8 cellular contexts compared by ENCODE assay signal in genomic region chr12:10771132-10771733, GRCh38. TPM values are rescaled to one million over a fixed set of nuclear protein-coding genes. Genes with fewer than 3 reads are reported as not detected.
DNase-seq lines count a peak whose midpoint lies in the region; ATAC-seq, FAIRE-seq and TF ChIP-seq lines count a peak whose summit lies in the region.

No MANE protein-coding gene starts in this region.

- H4K91ac ChIP-seq in neuronal stem cell (ENCODE audit: low read depth, low read length, poor library complexity) = no peak overlapping the region

- H3K4me2 ChIP-seq in OCI-LY3 (ENCODE audit: low read length) = no peak overlapping the region
- no peak overlapping the region for H3K4me2 ChIP-seq in neuronal stem cell (ENCODE audit: insufficient read depth, low read length, poor library complexity, severe bottlenecking)

- WGBS in neuronal stem cell (ENCODE audit: extremely low coverage in 2 of 2, insufficient read length in 2 of 2, insufficient replicate concordance in 1 of 2), 2 donors = no CpG with 5 or more reads among the region's 1 CpG

- H3K27me3 Mint-ChIP-seq in activated T-helper 2 cell treated with anti-CD3 and anti-CD28 coated beads, Interferon-gamma antibody, Interleukin-2, Interleukin-4, amounts not matched to agents 10 μg/mL and 5 μg/mL and 100 μg/mL, durations not matched to agents 14 hours and 24 hours and 36 hours (ENCODE audit: low read depth) = peaks cover 44% of the 10 kb centered on the region

- intact Hi-C loops in activated T-helper 2 cell treated with anti-CD3 and anti-CD28 coated beads, Interferon-gamma antibody, Interleukin-2, Interleukin-4, amounts not matched to agents 10 μg/mL and 5 μg/mL and 100 μg/mL, durations not matched to agents 14 hours and 24 hours and 36 hours (cut with micrococcal nuclease) = no loop called here

- H3K36me3 Mint-ChIP-seq in activated T-helper 2 cell treated with anti-CD3 and anti-CD28 coated beads, Interferon-gamma antibody, Interleukin-2, Interleukin-4, amounts not matched to agents 10 μg/mL and 5 μg/mL and 100 μg/mL, durations not matched to agents 14 hours and 24 hours and 36 hours (ENCODE audit: low read depth) = no peaks in the 10 kb centered on the region

- no peaks in the 10 kb centered on the region for H3K9me3 Mint-ChIP-seq in activated T-helper 2 cell treated with anti-CD3 and anti-CD28 coated beads, Interferon-gamma antibody, Interleukin-2, Interleukin-4, amounts not matched to agents 10 μg/mL and 5 μg/mL and 100 μg/mL, durations not matched to agents 14 hours and 24 hours and 36 hours

- H3K14ac ChIP-seq in neuronal stem cell (ENCODE audit: low read length) = no peak overlapping the region

- H4K8ac ChIP-seq in neuronal stem cell (ENCODE audit: low read depth, low read length) = no peak overlapping the region

- H3K23ac ChIP-seq in neuronal stem cell (ENCODE audit: low read depth, low read length, poor library complexity) = no peak overlapping the region

- H3K4me1 ChIP-seq in OCI-LY3 (ENCODE audit: low read length) (no peaks in the 10 kb centered on the region), neuronal stem cell (ENCODE audit: control insufficient read depth in 2 of 2, insufficient read depth in 1 of 2, low read depth in 1 of 2, low read length in 2 of 2) (no peaks in the 10 kb centered on the region)

- TF ChIP-seq CTCF in GM12865 (IDR thresholded peaks at IDR 0.05; ENCODE audit: insufficient read depth, low read depth, low read length, missing control alignments) = peak; percentile 37
- TF ChIP-seq CTCF in OCI-LY3 (IDR thresholded peaks at IDR 0.05; ENCODE audit: low read depth, low read length) = peak; percentile 73

- H3K4me3 ChIP-seq in GM12865 (ENCODE audit: low read depth, low read length) (no peak overlapping the region), OCI-LY3 (ENCODE audit: low read length) (no peak overlapping the region), neuronal stem cell (ENCODE audit: low read length in 2 of 2) (no peak overlapping the region)

- peak; percentile 98 for FAIRE-seq in A204.1 (lab: Jason Lieb, UNC)

- H2AFZ ChIP-seq in OCI-LY3 (ENCODE audit: low read depth, low read length) (no peak overlapping the region), neuronal stem cell (ENCODE audit: low read length) (no peak overlapping the region)

- H2BK120ac ChIP-seq in neuronal stem cell (ENCODE audit: low read depth, low read length) = no peak overlapping the region

- H3K18ac ChIP-seq in neuronal stem cell (ENCODE audit: low read length) = no peak overlapping the region

- peak; percentile 24 for DNase-seq in GM12865 (ENCODE audit: low read depth)
- DNase-seq in neuronal stem cell (ENCODE audit: low spot score) = peak; percentile 4
- DNase-seq in cortex of kidney (lab: John Stamatoyannopoulos, UW) = no peak
- DNase-seq in activated T-helper 2 cell treated with anti-CD3 and anti-CD28 coated beads, Interferon-gamma antibody, Interleukin-2, Interleukin-4, amounts not matched to agents 10 μg/mL and 5 μg/mL and 100 μg/mL, durations not matched to agents 14 hours and 24 hours and 36 hours (ENCODE audit: low spot score) = no peak
- no peak for DNase-seq in OCI-M2 (lab: John Stamatoyannopoulos, UW; ENCODE audit: unreplicated experiment)

- H3K36me3 ChIP-seq in OCI-LY3 (replicated peaks; ENCODE audit: low read depth, low read length) (no peaks in the 10 kb centered on the region), neuronal stem cell (replicated peaks in 1 of 2; ENCODE audit: control insufficient read depth in 2 of 2, insufficient read depth in 2 of 2, low read length in 2 of 2) (no peaks in the 10 kb centered on the region)

- H3K9me3 ChIP-seq in OCI-LY3 (ENCODE audit: insufficient read depth, low read length) (no peaks in the 10 kb centered on the region), neuronal stem cell (replicated peaks in 1 of 2; ENCODE audit: control insufficient read depth in 2 of 2, insufficient read depth in 1 of 2, low read depth in 1 of 2, low read length in 2 of 2) (no peaks in the 10 kb centered on the region)

- H2BK12ac ChIP-seq in neuronal stem cell (ENCODE audit: low read length) = no peak overlapping the region

- no peak overlapping the region for H3K27ac Mint-ChIP-seq in activated T-helper 2 cell treated with anti-CD3 and anti-CD28 coated beads, Interferon-gamma antibody, Interleukin-2, Interleukin-4, amounts not matched to agents 10 μg/mL and 5 μg/mL and 100 μg/mL, durations not matched to agents 14 hours and 24 hours and 36 hours

- no peak overlapping the region for H3K4ac ChIP-seq in neuronal stem cell (ENCODE audit: low read length)

- no peaks in the 10 kb centered on the region for H4K20me1 ChIP-seq in OCI-LY3 (ENCODE audit: insufficient read depth, low read length)

- no peaks in the 10 kb centered on the region for H3K79me2 ChIP-seq in OCI-LY3 (ENCODE audit: low read length)

- no peak overlapping the region for H2BK5ac ChIP-seq in neuronal stem cell (ENCODE audit: low read length)

- ATAC-seq in esophagus mucosa = peak; percentile 62

- H2AK5ac ChIP-seq in neuronal stem cell (ENCODE audit: low read depth, low read length) = no peak overlapping the region

- peaks cover 76% of the 10 kb centered on the region for H3K27me3 ChIP-seq in OCI-LY3 (ENCODE audit: low read depth, low read length)
- peaks cover 0 to 28% (median 0%) of the 10 kb centered on the region in 3 experiments for H3K27me3 ChIP-seq in neuronal stem cell (ENCODE audit: control insufficient read depth in 3 of 3, insufficient read depth in 3 of 3, low read depth in 1 of 3, low read length in 3 of 3)

- H3K9ac ChIP-seq in OCI-LY3 (ENCODE audit: low read length) (no peak overlapping the region), neuronal stem cell (ENCODE audit: low read depth, low read length, poor library complexity) (no peak overlapping the region)

- H3K4me1 Mint-ChIP-seq in activated T-helper 2 cell treated with anti-CD3 and anti-CD28 coated beads, Interferon-gamma antibody, Interleukin-2, Interleukin-4, amounts not matched to agents 10 μg/mL and 5 μg/mL and 100 μg/mL, durations not matched to agents 14 hours and 24 hours and 36 hours (ENCODE audit: low read depth) = no peaks in the 10 kb centered on the region

- H3K79me1 ChIP-seq in neuronal stem cell (ENCODE audit: low read depth, low read length) = no peaks in the 10 kb centered on the region

- H3K27ac ChIP-seq in OCI-LY3 (ENCODE audit: low read length) (no peak overlapping the region), neuronal stem cell (replicated peaks; ENCODE audit: low read length) (no peak overlapping the region)

- H2BK15ac ChIP-seq in neuronal stem cell (ENCODE audit: low read length) = no peak overlapping the region

- H3K4me3 Mint-ChIP-seq in activated T-helper 2 cell treated with anti-CD3 and anti-CD28 coated beads, Interferon-gamma antibody, Interleukin-2, Interleukin-4, amounts not matched to agents 10 μg/mL and 5 μg/mL and 100 μg/mL, durations not matched to agents 14 hours and 24 hours and 36 hours (ENCODE audit: low read depth) = no peak overlapping the region

RNA-seq across cellular contexts. Expression of gene TAS2R7, which starts 31.2 kb away (rescaled TPM):
- total RNA-seq in esophagus mucosa = not detected
- not detected for polyA plus RNA-seq in neuronal stem cell (2013, experiment 1 of 2)
- not detected for polyA plus RNA-seq in neuronal stem cell (2013, experiment 2 of 2)
- not detected in 2 replicates for total RNA-seq in activated T-helper 2 cell treated with anti-CD3 and anti-CD28 coated beads, Interferon-gamma antibody, Interleukin-2, Interleukin-4, amounts not matched to agents 10 μg/mL and 5 μg/mL and 100 μg/mL, durations not matched to agents 14 hours and 24 hours and 36 hours

RNA-seq across cellular contexts. Expression of gene TAS2R8, which starts 35.9 kb away (rescaled TPM):
- not detected for total RNA-seq in esophagus mucosa
- polyA plus RNA-seq in neuronal stem cell (2013, experiment 1 of 2) = not detected
- not detected for polyA plus RNA-seq in neuronal stem cell (2013, experiment 2 of 2)
- not detected in 2 replicates for total RNA-seq in activated T-helper 2 cell treated with anti-CD3 and anti-CD28 coated beads, Interferon-gamma antibody, Interleukin-2, Interleukin-4, amounts not matched to agents 10 μg/mL and 5 μg/mL and 100 μg/mL, durations not matched to agents 14 hours and 24 hours and 36 hours

RNA-seq across cellular contexts. Expression of gene TAS2R9, which starts 38.7 kb away (rescaled TPM):
- total RNA-seq in esophagus mucosa = not detected
- polyA plus RNA-seq in neuronal stem cell (2013, experiment 1 of 2) = not detected
- polyA plus RNA-seq in neuronal stem cell (2013, experiment 2 of 2) = not detected
- total RNA-seq in activated T-helper 2 cell treated with anti-CD3 and anti-CD28 coated beads, Interferon-gamma antibody, Interleukin-2, Interleukin-4, amounts not matched to agents 10 μg/mL and 5 μg/mL and 100 μg/mL, durations not matched to agents 14 hours and 24 hours and 36 hours = not detected in 2 replicates

RNA-seq across cellular contexts. Expression of gene YBX3, which starts 48.1 kb away (rescaled TPM):
- total RNA-seq in esophagus mucosa = 394 TPM
- 260 TPM for polyA plus RNA-seq in neuronal stem cell (2013, experiment 1 of 2)
- 265 TPM for polyA plus RNA-seq in neuronal stem cell (2013, experiment 2 of 2)
- 146 and 150 TPM in 2 replicates for total RNA-seq in activated T-helper 2 cell treated with anti-CD3 and anti-CD28 coated beads, Interferon-gamma antibody, Interleukin-2, Interleukin-4, amounts not matched to agents 10 μg/mL and 5 μg/mL and 100 μg/mL, durations not matched to agents 14 hours and 24 hours and 36 hours

RNA-seq across cellular contexts. Expression of gene TAS2R10, which starts 54.9 kb away (rescaled TPM):
- 0.16 TPM for total RNA-seq in esophagus mucosa
- polyA plus RNA-seq in neuronal stem cell (2013, experiment 1 of 2) = 0.14 TPM
- 0.36 TPM for polyA plus RNA-seq in neuronal stem cell (2013, experiment 2 of 2)
- total RNA-seq in activated T-helper 2 cell treated with anti-CD3 and anti-CD28 coated beads, Interferon-gamma antibody, Interleukin-2, Interleukin-4, amounts not matched to agents 10 μg/mL and 5 μg/mL and 100 μg/mL, durations not matched to agents 14 hours and 24 hours and 36 hours = not detected in 2 replicates

Comparison
In these comparisons a context has a peak if more than half of its experiments do, and no peak if none do; other contexts are left out.
1. DNase-seq: peak in GM12865 (single experiment) and neuronal stem cell (single experiment); none in cortex of kidney (single experiment), activated T-helper 2 cell treated with anti-CD3 and anti-CD28 coated beads, Interferon-gamma antibody, Interleukin-2, Interleukin-4, amounts not matched to agents 10 μg/mL and 5 μg/mL and 100 μg/mL, durations not matched to agents 14 hours and 24 hours and 36 hours (single experiment) and OCI-M2 (single experiment).